Comparison of ENCODE assay signal across 8 cellular contexts in genomic region chr1:212721388-212722247, GRCh38. TPM values are rescaled to one million over a fixed set of nuclear protein-coding genes. Genes with fewer than 3 reads are reported as not detected.
DNase-seq lines count a peak whose midpoint lies in the region; ATAC-seq and TF ChIP-seq lines count a peak whose summit lies in the region.

No MANE protein-coding gene starts in this region.

- H3K27ac Mint-ChIP-seq in endothelial cell (ENCODE audit: unreplicated experiment), result no peak overlapping the region

- peaks cover 19% of the 10 kb centered on the region for H3K36me3 Mint-ChIP-seq in endothelial cell (ENCODE audit: low read depth, unreplicated experiment)

- peaks cover 10% of the 10 kb centered on the region for H3K9me3 Mint-ChIP-seq in endothelial cell (ENCODE audit: unreplicated experiment)

- no peak for TF ChIP-seq CTCF in endothelial cell (IDR thresholded peaks at IDR 0.05; ENCODE audit: unreplicated experiment)

- peaks cover 17% of the 10 kb centered on the region for H3K4me1 Mint-ChIP-seq in endothelial cell (ENCODE audit: unreplicated experiment)

- ATAC-seq in HG02885 (IDR thresholded peaks at IDR 0.05; ENCODE audit: poor library complexity, unreplicated experiment) (peak; percentile 46), GM19397 (IDR thresholded peaks at IDR 0.05; ENCODE audit: unreplicated experiment) (no peak)

- H3K4me3 Mint-ChIP-seq in endothelial cell (ENCODE audit: unreplicated experiment), result no peak overlapping the region

- H3K27me3 Mint-ChIP-seq in endothelial cell (ENCODE audit: unreplicated experiment), result peaks cover 12% of the 10 kb centered on the region

- intact Hi-C loops in cardiac septum (cut with DNase I), result no loop called here

- DNase-seq in CD1c-positive myeloid dendritic cell (ENCODE audit: extremely low spot score) (peak; percentile 38), kidney tubule cell (ENCODE audit: low spot score) (peak; percentile 74), NCI-H82 (lab: John Stamatoyannopoulos, UW) (no peak), cardiac septum (ENCODE audit: low spot score) (no peak), endothelial cell (ENCODE audit: low spot score) (no peak)
- peak; percentile 39 to 65 for DNase-seq in activated CD4-positive, alpha-beta T cell treated with anti-CD3 and anti-CD28 coated beads, Interleukin-2, amount 50 U/mL, for 48 hours

RNA-seq across cellular contexts. Expression of gene BATF3, which starts 22.0 kb away (rescaled TPM):
- total RNA-seq in cardiac septum, result 1.9 TPM
- total RNA-seq in endothelial cell (ENCODE audit: unreplicated experiment), result 0.54 TPM

Comparison
In these comparisons a context has a peak if more than half of its experiments do, and no peak if none do; other contexts are left out.
1. DNase-seq: peak in CD1c-positive myeloid dendritic cell (single experiment), activated CD4-positive, alpha-beta T cell treated with anti-CD3 and anti-CD28 coated beads, Interleukin-2, amount 50 U/mL, for 48 hours (2 of 2) and kidney tubule cell (single experiment); none in NCI-H82 (single experiment), cardiac septum (single experiment) and endothelial cell (single experiment).